8 cellular contexts compared by ENCODE assay signal in the genomic region with DNA sequence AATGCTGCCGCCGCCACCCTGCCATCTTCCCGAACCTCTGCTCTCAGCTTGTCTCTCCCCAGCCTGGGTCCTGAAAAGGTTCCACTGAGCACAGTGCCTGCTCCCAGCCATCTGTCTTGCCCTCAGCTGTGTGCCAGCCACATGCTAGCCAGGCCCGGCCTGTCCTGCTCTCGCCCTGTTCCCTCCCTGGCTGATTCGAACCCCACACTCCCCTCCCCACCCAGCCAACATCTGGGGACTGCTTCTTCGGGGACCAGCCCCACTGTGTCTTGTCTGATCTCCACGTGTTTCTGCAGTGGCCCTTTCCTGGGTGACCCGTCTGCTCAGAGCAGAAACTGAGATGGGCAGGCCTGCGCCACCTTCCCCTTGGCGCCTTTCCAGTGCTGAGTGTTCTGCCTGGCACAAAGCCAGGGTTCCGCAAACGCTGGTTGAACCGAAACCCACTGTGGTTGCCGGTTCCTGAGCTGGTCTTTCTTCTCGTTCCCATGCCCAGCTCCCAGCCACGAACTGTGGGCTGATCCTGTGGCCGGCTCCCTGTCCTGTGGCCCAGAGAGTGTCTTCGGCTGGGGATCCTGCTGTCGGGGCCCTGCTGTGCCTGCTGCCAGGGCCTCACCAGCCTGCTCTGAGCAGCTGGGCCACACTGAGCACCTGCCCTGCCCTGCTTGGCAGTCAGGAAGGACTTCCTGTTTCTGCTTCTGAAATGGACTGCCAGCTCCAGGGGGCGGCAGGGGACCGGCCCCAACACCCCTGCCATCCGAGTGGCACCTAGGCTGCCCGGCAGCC.
DNase-seq lines count a peak whose midpoint lies in the region; ATAC-seq and TF ChIP-seq lines count a peak whose summit lies in the region.

No MANE protein-coding gene starts in this region.

- no peak overlapping the region for H3K4me3 Mint-ChIP-seq in activated CD4-positive, alpha-beta T cell treated with anti-CD3 and anti-CD28 coated beads for 36 hours
- peak overlapping the region; percentile 30 to 85 (median 74) for H3K4me3 Mint-ChIP-seq in naive thymus-derived CD8-positive, alpha-beta T cell
- H3K4me3 Mint-ChIP-seq in stimulated activated memory B cell treated with anti-CD40 and anti-IgM and Interleukin-4, amounts not matched to agents 10 μg/mL and 1 μg/mL and 100 μg/mL, for 72 hours = peak overlapping the region; percentile 47

- H3K36me3 Mint-ChIP-seq in activated CD4-positive, alpha-beta T cell treated with anti-CD3 and anti-CD28 coated beads for 36 hours (ENCODE audit: low read depth) = no peaks in the 10 kb centered on the region
- H3K36me3 Mint-ChIP-seq in naive thymus-derived CD8-positive, alpha-beta T cell = no peaks in the 10 kb centered on the region
- H3K36me3 Mint-ChIP-seq in stimulated activated memory B cell treated with anti-CD40 and anti-IgM and Interleukin-4, amounts not matched to agents 10 μg/mL and 1 μg/mL and 100 μg/mL, for 72 hours = no peaks in the 10 kb centered on the region

- no peak for TF ChIP-seq CTCF in GM10248 (IDR thresholded peaks at IDR 0.05; ENCODE audit: control extremely low read depth, extremely low read depth, low read depth, missing control alignments)

- DNase-seq in NCI-H2029 (lab: John Stamatoyannopoulos, UW) (peak; percentile 66), AG08396 (ENCODE audit: low spot score) (no peak), GM10248 (ENCODE audit: extremely low spot score) (no peak)
- peak; percentile 84 for DNase-seq in activated CD4-positive, alpha-beta T cell treated with anti-CD3 and anti-CD28 coated beads for 36 hours
- DNase-seq in naive thymus-derived CD8-positive, alpha-beta T cell = peak; percentile 55 to 88 (median 73)

- H3K27ac ChIP-seq in cingulate gyrus (ENCODE audit: low read depth, low read length) = peak overlapping the region; percentile 8

- peak; percentile 67 for ATAC-seq in activated CD4-positive, alpha-beta T cell treated with anti-CD3 and anti-CD28 coated beads for 36 hours
- ATAC-seq in naive thymus-derived CD8-positive, alpha-beta T cell = peak; percentile 49 to 64
- peak; percentile 63 for ATAC-seq in stimulated activated memory B cell treated with anti-CD40 and anti-IgM and Interleukin-4, amounts not matched to agents 10 μg/mL and 1 μg/mL and 100 μg/mL, for 72 hours

- intact Hi-C loops in activated CD4-positive, alpha-beta T cell treated with anti-CD3 and anti-CD28 coated beads for 36 hours (cut with DNase I, micrococcal nuclease) = loop anchor here in 1 of 2 experiments (5.0 kb wide), 2 partner anchors 47 to 63 kb away; a partner anchor contains a TSS

- POLR2A ChIA-PET in activated CD4-positive, alpha-beta T cell treated with anti-CD3 and anti-CD28 coated beads for 36 hours (lab: Charles Lee) = interaction anchor here (0.6 to 0.7 kb wide), 2 partner anchors 9 to 171 kb away, joined by 3 read pairs; no protein-coding TSS in a partner anchor
- POLR2A ChIA-PET in naive thymus-derived CD8-positive, alpha-beta T cell (lab: Charles Lee) = interaction anchor here (1.0 to 12.4 kb wide), 23 partner anchors 10 to 272 kb away, joined by 3 to 208 read pairs (median 10); a partner anchor contains a TSS
- POLR2A ChIA-PET in GM10248 (lab: Yijun Ruan, JAX) = interaction anchor here (0.5 to 1.7 kb wide), 4 partner anchors 22 to 62 kb away, joined by 3 to 10 read pairs (median 4); a partner anchor contains a TSS

- peaks cover 79% of the 10 kb centered on the region for H3K4me1 Mint-ChIP-seq in activated CD4-positive, alpha-beta T cell treated with anti-CD3 and anti-CD28 coated beads for 36 hours
- peaks cover 57 to 93% (median 88%) of the 10 kb centered on the region in 4 donors for H3K4me1 Mint-ChIP-seq in naive thymus-derived CD8-positive, alpha-beta T cell
- H3K4me1 Mint-ChIP-seq in stimulated activated memory B cell treated with anti-CD40 and anti-IgM and Interleukin-4, amounts not matched to agents 10 μg/mL and 1 μg/mL and 100 μg/mL, for 72 hours = peaks cover 90% of the 10 kb centered on the region

- H3K27ac Mint-ChIP-seq in activated CD4-positive, alpha-beta T cell treated with anti-CD3 and anti-CD28 coated beads for 36 hours = peak overlapping the region; percentile 83
- peak overlapping the region; percentile 93 to 98 (median 96) for H3K27ac Mint-ChIP-seq in naive thymus-derived CD8-positive, alpha-beta T cell
- peak overlapping the region; percentile 97 for H3K27ac Mint-ChIP-seq in stimulated activated memory B cell treated with anti-CD40 and anti-IgM and Interleukin-4, amounts not matched to agents 10 μg/mL and 1 μg/mL and 100 μg/mL, for 72 hours

- peaks cover 2% of the 10 kb centered on the region for H3K27me3 Mint-ChIP-seq in activated CD4-positive, alpha-beta T cell treated with anti-CD3 and anti-CD28 coated beads for 36 hours
- H3K27me3 Mint-ChIP-seq in naive thymus-derived CD8-positive, alpha-beta T cell = no peaks in the 10 kb centered on the region
- H3K27me3 Mint-ChIP-seq in stimulated activated memory B cell treated with anti-CD40 and anti-IgM and Interleukin-4, amounts not matched to agents 10 μg/mL and 1 μg/mL and 100 μg/mL, for 72 hours = no peaks in the 10 kb centered on the region

- peak; percentile 34 for TF ChIP-seq POLR2A in GM19099 (IDR thresholded peaks at IDR 0.05; ENCODE audit: extremely low read depth, insufficient read length, low read depth)

- H3K9me3 Mint-ChIP-seq in activated CD4-positive, alpha-beta T cell treated with anti-CD3 and anti-CD28 coated beads for 36 hours (ENCODE audit: low read depth) = no peaks in the 10 kb centered on the region
- no peaks in the 10 kb centered on the region for H3K9me3 Mint-ChIP-seq in naive thymus-derived CD8-positive, alpha-beta T cell
- H3K9me3 Mint-ChIP-seq in stimulated activated memory B cell treated with anti-CD40 and anti-IgM and Interleukin-4, amounts not matched to agents 10 μg/mL and 1 μg/mL and 100 μg/mL, for 72 hours = no peaks in the 10 kb centered on the region

- CTCF ChIA-PET in activated CD4-positive, alpha-beta T cell treated with anti-CD3 and anti-CD28 coated beads for 36 hours (lab: Charles Lee) = interaction anchor here (1.0 to 4.6 kb wide), 6 partner anchors 47 to 225 kb away, joined by 3 to 27 read pairs (median 4); no protein-coding TSS in a partner anchor
- CTCF ChIA-PET in GM10248 (lab: Yijun Ruan, JAX) = interaction anchor here (0.7 to 5.8 kb wide), 17 partner anchors 9 to 225 kb away, joined by 3 to 56 read pairs (median 6); a partner anchor contains a TSS

Comparison
In these comparisons a context has a peak if more than half of its experiments do, and no peak if none do; other contexts are left out.
1. DNase-seq: peak in NCI-H2029 (single experiment), activated CD4-positive, alpha-beta T cell treated with anti-CD3 and anti-CD28 coated beads for 36 hours (single experiment) and naive thymus-derived CD8-positive, alpha-beta T cell (10 of 10); none in AG08396 (single experiment) and GM10248 (single experiment).
2. Peak in every context shown above with its lines, with median percentiles within 50 percentile points of each other: ATAC-seq and H3K27ac Mint-ChIP-seq.